Comparison of ENCODE assay signal across 31 cellular contexts in genomic region chr22:36833073-36833472, GRCh38. TPM values are rescaled to one million over a fixed set of nuclear protein-coding genes. Genes with fewer than 3 reads are reported as not detected.
DNase-seq lines count a peak whose midpoint lies in the region; ATAC-seq lines count a peak whose summit lies in the region.
"Had no signal": no experiment of that assay in that cellular context is flagged by ENCODE, and none has a peak within 500 bp of the region (broad histone marks: within the 10 kb centered on the region; RNA-seq: fewer than 3 reads in every experiment).

No MANE protein-coding gene starts in this region.

- H3K4me3 Mint-ChIP-seq in naive B cell, result peak overlapping the region in 4 of 8 donors; percentile 13 to 57 (median 38)
- H3K4me3 Mint-ChIP-seq: activated CD4-positive, alpha-beta memory T cell treated with anti-CD3 and anti-CD28 coated beads for 36 hours; activated naive CD4-positive, alpha-beta T cell treated with anti-CD3 and anti-CD28 coated beads, Interleukin-2, amount 50 U/mL, for 24 hours; activated T-helper 17 cell treated with anti-CD3 and anti-CD28 coated beads, Interleukin-2, amount 50 U/mL, for 72 hours; natural killer cell treated with Interleukin-12 subunit alpha and Interleukin-12 subunit beta and Interleukin-15 and Interleukin-18, amount 100 ng/mL, for 72 hours; WTC11 had no signal

- peaks cover 22 to 35% (median 26%) of the 10 kb centered on the region in 3 donors for H3K27me3 Mint-ChIP-seq in naive B cell

- peak overlapping the region; percentile 35 to 91 (median 57) for H3K27ac Mint-ChIP-seq in naive B cell
- H3K27ac Mint-ChIP-seq: activated CD4-positive, alpha-beta memory T cell treated with anti-CD3 and anti-CD28 coated beads for 36 hours; activated naive CD4-positive, alpha-beta T cell treated with anti-CD3 and anti-CD28 coated beads, Interleukin-2, amount 50 U/mL, for 24 hours; activated T-helper 17 cell treated with anti-CD3 and anti-CD28 coated beads, Interleukin-2, amount 50 U/mL, for 72 hours; natural killer cell treated with Interleukin-12 subunit alpha and Interleukin-12 subunit beta and Interleukin-15 and Interleukin-18, amount 100 ng/mL, for 72 hours; WTC11 had no signal

- peaks cover 13 to 23% of the 10 kb centered on the region in 2 donors for H3K36me3 Mint-ChIP-seq in naive B cell
- H3K36me3 Mint-ChIP-seq: activated naive CD4-positive, alpha-beta T cell treated with anti-CD3 and anti-CD28 coated beads, Interleukin-2, amount 50 U/mL, for 24 hours; natural killer cell treated with Interleukin-12 subunit alpha and Interleukin-12 subunit beta and Interleukin-15 and Interleukin-18, amount 100 ng/mL, for 72 hours; WTC11 had no signal

- peak; percentile 83 for DNase-seq in CD1c-positive myeloid dendritic cell (ENCODE audit: extremely low spot score)
- DNase-seq in MV-4-11 (lab: John Stamatoyannopoulos, UW), result peak; percentile 99
- peak; percentile 89 for DNase-seq in SIG-M5 treated with dmso at 0.1 percent for 504 hours (lab: John Stamatoyannopoulos, UW; ENCODE audit: unreplicated experiment)
- DNase-seq in naive B cell, result peak; percentile 44
- no peak for DNase-seq in NCI-H2081 treated with DMSO at 0.1 percent for 48 hours (lab: John Stamatoyannopoulos, UW)
- no peak for DNase-seq in activated CD4-positive, alpha-beta T cell treated with anti-CD3 and anti-CD28 coated beads, Interleukin-2, amount 50 U/mL, for 4 hours
- DNase-seq in activated CD4-positive, alpha-beta T cell treated with anti-CD3 and anti-CD28 coated beads for 48 hours, result no peak
- no peak for DNase-seq in kidney tubule cell (ENCODE audit: low spot score)
- DNase-seq: activated CD4-positive, alpha-beta memory T cell treated with anti-CD3 and anti-CD28 coated beads for 36 hours; activated CD8-positive, alpha-beta memory T cell treated with anti-CD3 and anti-CD28 coated beads, Interleukin-2, amount 50 U/mL, for 48 hours; C1 segment of cervical spinal cord; Calu3; DND-41; effector CD4-positive, alpha-beta T cell; heart left ventricle; kidney; midbrain; NCI-H1092 treated with DMSO at 0.1 percent for 48 hours; NCI-H2029; NCI-H526; NK-92 treated with Interleukin-12 subunit alpha and Interleukin-12 subunit beta, amount 100 ng/mL, for 24 hours; ovary; SK-N-SH; stimulated activated CD4-positive, alpha-beta T cell treated with anti-CD3 and anti-CD28 coated beads, Interleukin-1b, Interleukin-23, amount 100 ng/mL, for 48 hours; stimulated activated CD8-positive, alpha-beta memory T cell treated with anti-CD3 and anti-CD28 coated beads, Interleukin-4, amount 100 ng/mL, for 48 hours; transverse colon had no signal

- ATAC-seq in naive B cell (ENCODE audit: low read depth in 2 of 2), result peak; percentile 97 to 99
- ATAC-seq: activated T-helper 17 cell treated with anti-CD3 and anti-CD28 coated beads, Interleukin-2, amount 50 U/mL, for 72 hours; heart left ventricle; natural killer cell treated with Interleukin-12 subunit alpha and Interleukin-12 subunit beta and Interleukin-15 and Interleukin-18, amount 100 ng/mL, for 72 hours; WTC11 had no signal

- peaks cover 10 to 20% (median 13%) of the 10 kb centered on the region in 3 donors for H3K4me1 Mint-ChIP-seq in naive B cell

- peaks cover 11 to 42% (median 27%) of the 10 kb centered on the region in 7 donors for H3K9me3 Mint-ChIP-seq in naive B cell
- H3K9me3 Mint-ChIP-seq: activated naive CD4-positive, alpha-beta T cell treated with anti-CD3 and anti-CD28 coated beads, Interleukin-2, amount 50 U/mL, for 24 hours; natural killer cell treated with Interleukin-12 subunit alpha and Interleukin-12 subunit beta and Interleukin-15 and Interleukin-18, amount 100 ng/mL, for 72 hours had no signal

RNA-seq across cellular contexts. Expression of gene PVALB, which starts 16.2 kb away (rescaled TPM):
- 1 to 10 TPM in 2 of 6 donors, under 1 TPM in 1, not detected in 3; 0.73 to 1.5 (median 1.3) TPM for polyA plus RNA-seq in naive B cell (ENCODE audit: low read depth in 6 of 6)
- polyA plus RNA-seq: heart left ventricle, SK-N-SH, smooth muscle cell had no signal

RNA-seq across cellular contexts. Expression of gene NCF4, which starts 27.7 kb away (rescaled TPM):
- 100 to 1,000 TPM in 1 of 6 donors, 10 to 100 TPM in 5; 62.7 to 103 (median 95.9) TPM for polyA plus RNA-seq in naive B cell (ENCODE audit: low read depth in 6 of 6)
- polyA plus RNA-seq: SK-N-SH had no signal

RNA-seq across cellular contexts. Expression of gene IFT27, which starts 57.2 kb away (rescaled TPM):
- 10 to 100 TPM in 5 of 6 donors, 1 to 10 TPM in 1; 7.2 to 15.9 (median 11.6) TPM for polyA plus RNA-seq in naive B cell (ENCODE audit: low read depth in 6 of 6)

Comparison
In these comparisons a context has a peak if more than half of its experiments do, and no peak if none do; other contexts are left out.
1. DNase-seq: peak in CD1c-positive myeloid dendritic cell (single experiment), MV-4-11 (single experiment), SIG-M5 treated with dmso at 0.1 percent for 504 hours (single experiment) and naive B cell (single experiment); none in NCI-H2081 treated with DMSO at 0.1 percent for 48 hours (single experiment), activated CD4-positive, alpha-beta T cell treated with anti-CD3 and anti-CD28 coated beads, Interleukin-2, amount 50 U/mL, for 4 hours (0 of 2), activated CD4-positive, alpha-beta T cell treated with anti-CD3 and anti-CD28 coated beads for 48 hours (single experiment) and kidney tubule cell (single experiment).